ENCODE assay signal across 8 cellular contexts in the genomic region with DNA sequence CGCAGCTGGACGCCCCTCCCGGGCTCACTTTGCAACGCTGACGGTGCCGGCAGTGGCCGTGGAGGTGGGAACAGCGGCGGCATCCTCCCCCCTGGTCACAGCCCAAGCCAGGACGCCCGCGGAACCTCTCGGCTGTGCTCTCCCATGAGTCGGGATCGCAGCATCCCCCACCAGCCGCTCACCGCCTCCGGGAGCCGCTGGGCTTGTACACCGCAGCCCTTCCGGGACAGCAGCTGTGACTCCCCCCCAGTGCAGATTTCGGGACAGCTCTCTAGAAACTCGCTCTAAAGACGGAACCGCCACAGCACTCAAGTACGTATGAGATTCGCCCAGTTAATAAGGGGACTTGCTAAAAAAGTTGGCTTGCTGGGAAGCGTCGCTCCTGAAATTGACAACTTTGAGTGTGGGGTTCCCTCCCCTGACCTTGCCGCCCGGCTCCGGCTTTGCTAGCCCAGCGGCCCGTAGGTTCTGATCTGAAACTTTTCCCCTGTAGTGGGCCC. TPM values are rescaled to one million over a fixed set of nuclear protein-coding genes. Genes with fewer than 3 reads are reported as not detected.
DNase-seq lines count a peak whose midpoint lies in the region; ATAC-seq, FAIRE-seq and TF ChIP-seq lines count a peak whose summit lies in the region.

No MANE protein-coding gene starts in this region.

- peak overlapping the region; percentile 74 to 88 (median 82) for H3K4me3 ChIP-seq in Peyer's patch
- H3K4me3 ChIP-seq in endothelial cell of umbilical vein (replicated peaks in 1 of 3; ENCODE audit: insufficient read depth in 1 of 3, low read depth in 1 of 3, low read length in 3 of 3), result peak overlapping the region; percentile 12 to 82 (median 59)

- H3K36me3 ChIP-seq in Peyer's patch (no peaks in the 10 kb centered on the region), endothelial cell of umbilical vein (ENCODE audit: control insufficient read depth in 2 of 2, extremely low read depth in 1 of 2, insufficient read depth in 2 of 2, low read length in 2 of 2) (no peaks in the 10 kb centered on the region)

- H3K27me3 ChIP-seq in Peyer's patch, result peaks cover 0 to 5% of the 10 kb centered on the region in 2 donors
- H3K27me3 ChIP-seq in endothelial cell of umbilical vein (ENCODE audit: control insufficient read depth in 2 of 2, insufficient read depth in 2 of 2, low read length in 2 of 2), result peaks cover 23 to 27% of the 10 kb centered on the region in 2 experiments

- peak overlapping the region; percentile 96 to 98 (median 98) for H3K27ac ChIP-seq in Peyer's patch
- peak overlapping the region; percentile 54 for H3K27ac ChIP-seq in endothelial cell of umbilical vein (ENCODE audit: insufficient read depth, low read depth, low read length)

- TF ChIP-seq POLR2A in Peyer's patch (IDR thresholded peaks at IDR 0.05) (no peak), endothelial cell of umbilical vein (IDR thresholded peaks at IDR 0.05; ENCODE audit: low read depth, low read length) (no peak)

- peak; percentile 59 for DNase-seq in NCI-H82 (lab: John Stamatoyannopoulos, UW)
- no peak for DNase-seq in NCI-H82 treated with DMSO at 0.1 percent for 48 hours (lab: John Stamatoyannopoulos, UW; ENCODE audit: unreplicated experiment)
- DNase-seq in Peyer's patch, result peak in 2 of 3 donors; percentile 57 to 68
- no peak for DNase-seq in endothelial cell of umbilical vein (ENCODE audit: low read depth, low spot score)
- no peak for DNase-seq in nephron progenitor cell

- H3K9me3 ChIP-seq in Peyer's patch, result no peaks in the 10 kb centered on the region
- no peaks in the 10 kb centered on the region for H3K9me3 ChIP-seq in endothelial cell of umbilical vein (replicated peaks; ENCODE audit: control insufficient read depth, insufficient read depth, low read length)

- H4K20me1 ChIP-seq in endothelial cell of umbilical vein (replicated peaks; ENCODE audit: control insufficient read depth, extremely low read depth, insufficient read depth, low read length), result no peaks in the 10 kb centered on the region

- H3K9me3 Mint-ChIP-seq in nephron progenitor cell, result no peaks in the 10 kb centered on the region

- POLR2A ChIA-PET in endothelial cell of umbilical vein (lab: Charles Lee), result interaction anchor here (0.6 kb wide), 1 partner anchor 344 kb away, joined by 7 read pairs; no protein-coding TSS in a partner anchor

- no peaks in the 10 kb centered on the region for H3K36me3 Mint-ChIP-seq in nephron progenitor cell (ENCODE audit: low read depth)

- H3K27me3 Mint-ChIP-seq in nephron progenitor cell (ENCODE audit: low read depth, poor library complexity), result peaks cover 71% of the 10 kb centered on the region

- ATAC-seq in GM18520 (IDR thresholded peaks at IDR 0.05; ENCODE audit: unreplicated experiment), result no peak
- no peak for ATAC-seq in HG02852 (IDR thresholded peaks at IDR 0.05; ENCODE audit: unreplicated experiment)
- no peak for ATAC-seq in GM19351 (IDR thresholded peaks at IDR 0.05; ENCODE audit: unreplicated experiment)

- H3K4me2 ChIP-seq in endothelial cell of umbilical vein (ENCODE audit: insufficient read depth, low read length), result peak overlapping the region; percentile 89

- peaks cover 69% of the 10 kb centered on the region for H3K4me1 Mint-ChIP-seq in nephron progenitor cell

- intact Hi-C loops in endothelial cell of umbilical vein (cut with micrococcal nuclease), result loop anchor here (1.0 to 5.0 kb wide), 7 partner anchors 125 to 1577 kb away; partner anchors contain the start of genes MRPL50 and ZNF189

- no peaks in the 10 kb centered on the region for H3K79me2 ChIP-seq in endothelial cell of umbilical vein (ENCODE audit: control insufficient read depth, insufficient read depth, low read length)

- dilution Hi-C loops in endothelial cell of umbilical vein (cut with MboI; ENCODE audit: extremely low pct_ligation_motif_present, low sequenced_read_pairs), result no loop called here

- H3K27ac Mint-ChIP-seq in nephron progenitor cell, result peak overlapping the region; percentile 83

- H3K4me3 Mint-ChIP-seq in nephron progenitor cell, result peak overlapping the region; percentile 92

- CTCF ChIA-PET in endothelial cell of umbilical vein (lab: Charles Lee), result interaction anchor here (1.0 to 2.5 kb wide), 3 partner anchors 20 to 637 kb away, joined by 3 to 7 read pairs (median 5); no protein-coding TSS in a partner anchor

- peak overlapping the region; percentile 70 for H2AFZ ChIP-seq in endothelial cell of umbilical vein (ENCODE audit: low read depth, low read length)

- peak overlapping the region; percentile 55 for H3K9ac ChIP-seq in endothelial cell of umbilical vein (replicated peaks; ENCODE audit: extremely low read depth, insufficient read depth, low read length)

- BruUV-seq in endothelial cell of umbilical vein (replicated peaks; lab: Mats Ljungman, UMichigan), result TSS peak; percentile 47

- no peaks in the 10 kb centered on the region for H3K9me1 ChIP-seq in endothelial cell of umbilical vein (replicated peaks; ENCODE audit: control insufficient read depth, extremely low read depth, insufficient read depth, low read length)

- FAIRE-seq in endothelial cell of umbilical vein (lab: Jason Lieb, UNC), result no peak

- H3K4me1 ChIP-seq in Peyer's patch (peaks cover 0 to 40% (median 23%) of the 10 kb centered on the region in 4 donors), endothelial cell of umbilical vein (ENCODE audit: control insufficient read depth, extremely low read depth, insufficient read depth, low read length) (peaks cover 25% of the 10 kb centered on the region)

- TF ChIP-seq CTCF in Peyer's patch (IDR thresholded peaks at IDR 0.05) (no peak), endothelial cell of umbilical vein (IDR thresholded peaks at IDR 0.05; ENCODE audit: extremely low read depth in 1 of 2, insufficient read depth in 1 of 2, low read depth in 1 of 2, low read length in 2 of 2) (no peak), nephron progenitor cell (IDR thresholded peaks at IDR 0.05) (no peak)

TF ChIP-seq in endothelial cell of umbilical vein, 7 proteins besides CTCF, POLR2A, EP300 and RAD21:
- TF ChIP-seq MYC (IDR thresholded peaks at IDR 0.05; ENCODE audit: low read depth, low read length) (no peak), MAX (IDR thresholded peaks at IDR 0.05; ENCODE audit: insufficient read depth, insufficient read length) (no peak), JUN (IDR thresholded peaks at IDR 0.05; ENCODE audit: borderline replicate concordance, insufficient read depth, insufficient read length, low read depth) (no peak), FOS (IDR thresholded peaks at IDR 0.05; ENCODE audit: borderline replicate concordance, insufficient read depth, low read length) (no peak), EZH2 (IDR thresholded peaks at IDR 0.05; ENCODE audit: borderline replicate concordance, low read depth, low read length, severe bottlenecking) (no peak), GATA2 (IDR thresholded peaks at IDR 0.05; ENCODE audit: insufficient read depth, insufficient read length, low read depth, low read length) (no peak), POLR2AphosphoS5 (IDR thresholded peaks at IDR 0.05; ENCODE audit: insufficient read depth, low read depth, low read length) (no peak)

RNA-seq across cellular contexts. Expression of gene NR4A3, which starts 0.5 kb away (rescaled TPM):
- total RNA-seq in Peyer's patch (1 to 10 TPM in 2 of 4 donors, under 1 TPM in 1, not detected in 1; 0.54 to 2.5 (median 1.0) TPM), endothelial cell of umbilical vein (0.22 and 0.23 TPM in 2 replicates)
- 0.11 TPM in 2 replicates for polyA plus RNA-seq in endothelial cell of umbilical vein
- 0.08 and 0.11 TPM in 2 replicates for polyA plus RNA-seq in endothelial cell of umbilical vein (2011; cell fraction: cytosol; rRNA removed)
- 0.88 and 0.91 TPM in 2 replicates for polyA plus RNA-seq in endothelial cell of umbilical vein (2011; cell fraction: nucleus; rRNA removed)
- 0.04 TPM in 1 of 2 replicates, not detected in the other for polyA plus RNA-seq in endothelial cell of umbilical vein (2012)
- 0.23 and 1.00 TPM in 2 replicates for polyA minus RNA-seq in endothelial cell of umbilical vein
- polyA minus RNA-seq in endothelial cell of umbilical vein (2011; cell fraction: cytosol; rRNA and poly(A)+ RNA removed), result 10.1 TPM
- polyA minus RNA-seq in endothelial cell of umbilical vein (2011; cell fraction: nucleus; rRNA and poly(A)+ RNA removed), result 3.5 and 5.6 TPM in 2 replicates

Comparison
In these comparisons a context has a peak if more than half of its experiments do, and no peak if none do; other contexts are left out.
1. DNase-seq: peak in NCI-H82 (single experiment) and Peyer's patch (2 of 3); none in NCI-H82 treated with DMSO at 0.1 percent for 48 hours (single experiment), endothelial cell of umbilical vein (single experiment) and nephron progenitor cell (single experiment).